8 cellular contexts compared by ENCODE assay signal in the genomic region with DNA sequence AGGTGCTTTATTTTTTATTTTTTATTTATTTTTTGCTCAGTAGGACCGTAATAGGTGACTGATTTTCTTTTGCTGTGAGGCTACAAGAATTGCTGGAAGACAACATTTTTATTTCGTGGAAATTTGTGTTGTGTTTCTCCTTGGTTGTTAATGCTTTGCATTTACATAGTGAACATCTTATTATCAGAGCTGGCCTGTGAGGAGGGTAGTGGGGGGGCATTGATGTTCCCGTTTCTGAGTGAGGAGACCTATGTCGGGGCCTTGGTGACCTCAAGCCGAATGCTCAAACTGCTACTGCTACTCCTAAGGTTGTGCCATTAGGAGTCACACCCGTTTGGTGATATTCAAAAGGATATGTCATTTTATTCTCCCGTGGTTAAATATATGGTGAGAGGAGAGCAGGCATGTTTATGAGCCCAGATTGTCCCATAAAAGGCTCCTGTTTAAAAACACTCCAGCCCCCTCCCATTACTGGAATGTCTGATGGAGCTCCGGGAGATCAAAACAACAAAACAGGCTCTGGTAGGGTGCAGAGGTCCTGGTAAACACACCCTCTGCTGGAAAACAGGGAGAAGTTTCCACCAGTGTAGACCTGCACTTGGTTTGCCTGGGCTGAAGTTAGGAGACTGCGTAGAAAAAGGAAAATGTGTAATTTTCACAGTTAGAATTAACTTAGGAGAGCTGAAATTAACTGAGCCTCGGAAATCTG. TPM values are rescaled to one million over a fixed set of nuclear protein-coding genes. Genes with fewer than 3 reads are reported as not detected.
DNase-seq lines count a peak whose midpoint lies in the region; ATAC-seq and TF ChIP-seq lines count a peak whose summit lies in the region.

No MANE protein-coding gene starts in this region.

- DNase-seq in choroid plexus epithelial cell (ENCODE audit: low read depth) = peak; percentile 30
- no peak for DNase-seq in activated CD8-positive, alpha-beta T cell treated with anti-CD3 and anti-CD28 coated beads for 36 hours
- DNase-seq in GM13977 (ENCODE audit: low spot score) = no peak
- DNase-seq in NCI-H1105 treated with DMSO at 0.1 percent for 48 hours (lab: John Stamatoyannopoulos, UW) = no peak

- H3K4me3 ChIP-seq in choroid plexus epithelial cell (ENCODE audit: low read depth, low read length) = peak overlapping the region; percentile 87

- peaks cover 15% of the 10 kb centered on the region for H3K9me3 Mint-ChIP-seq in nephron
- no peaks in the 10 kb centered on the region for H3K9me3 Mint-ChIP-seq in activated CD8-positive, alpha-beta T cell treated with anti-CD3 and anti-CD28 coated beads for 36 hours

- H3K27ac Mint-ChIP-seq in nephron = peak overlapping the region; percentile 81 to 99 (median 91)
- no peak overlapping the region for H3K27ac Mint-ChIP-seq in activated CD8-positive, alpha-beta T cell treated with anti-CD3 and anti-CD28 coated beads for 36 hours

- CTCF ChIA-PET in activated CD8-positive, alpha-beta T cell treated with anti-CD3 and anti-CD28 coated beads for 36 hours (lab: Charles Lee) = interaction anchor here (0.5 to 4.4 kb wide), 48 partner anchors 10 to 1859 kb away, joined by 3 to 114 read pairs (median 5); a partner anchor contains a TSS

- H3K27me3 Mint-ChIP-seq in nephron (ENCODE audit: low read depth) = peaks cover 44% of the 10 kb centered on the region
- H3K27me3 Mint-ChIP-seq in activated CD8-positive, alpha-beta T cell treated with anti-CD3 and anti-CD28 coated beads for 36 hours = peaks cover 37% of the 10 kb centered on the region

- POLR2A ChIA-PET in activated CD8-positive, alpha-beta T cell treated with anti-CD3 and anti-CD28 coated beads for 36 hours (lab: Charles Lee) = interaction anchor here (1.1 kb wide), 1 partner anchor 318 kb away, joined by 3 read pairs; no protein-coding TSS in a partner anchor

- TF ChIP-seq CTCF in C4-2B (conservative IDR thresholded peaks at IDR 0.05) (peak; percentile 46), LNCAP (IDR thresholded peaks at IDR 0.05) (peak; percentile 17), choroid plexus epithelial cell (conservative IDR thresholded peaks at IDR 0.05; ENCODE audit: low read depth, low read length) (peak; percentile 24), nephron (IDR thresholded peaks at IDR 0.05; ENCODE audit: unreplicated experiment in 3 of 3) (peak in 1 of 3 experiments; percentile 40), GM13977 (IDR thresholded peaks at IDR 0.05; ENCODE audit: extremely low read depth, insufficient read depth, missing control alignments) (no peak)
- TF ChIP-seq CTCF in activated CD8-positive, alpha-beta T cell treated with anti-CD3 and anti-CD28 coated beads for 36 hours (IDR thresholded peaks at IDR 0.05) = no peak

- in situ Hi-C loops in GM13977 (cut with MboI; ENCODE audit: low pct_unique_long_range_greater_than_20kb, low sequenced_read_pairs, unreplicated experiment) = loop anchor here (25.0 kb wide), 1 partner anchor 522 kb away; no protein-coding TSS in a partner anchor

- no peak overlapping the region for H3K27ac ChIP-seq in C4-2B

- ATAC-seq in activated CD8-positive, alpha-beta T cell treated with anti-CD3 and anti-CD28 coated beads for 36 hours = no peak
- ATAC-seq in HG03159 (IDR thresholded peaks at IDR 0.05; ENCODE audit: unreplicated experiment) = no peak

- peaks cover 21% of the 10 kb centered on the region for H3K4me1 Mint-ChIP-seq in nephron
- H3K4me1 Mint-ChIP-seq in activated CD8-positive, alpha-beta T cell treated with anti-CD3 and anti-CD28 coated beads for 36 hours (ENCODE audit: low read depth) = peaks cover 17% of the 10 kb centered on the region

- peak overlapping the region; percentile 92 to 95 (median 95) for H3K4me3 Mint-ChIP-seq in nephron
- H3K4me3 Mint-ChIP-seq in activated CD8-positive, alpha-beta T cell treated with anti-CD3 and anti-CD28 coated beads for 36 hours = no peak overlapping the region

- intact Hi-C loops in activated CD8-positive, alpha-beta T cell treated with anti-CD3 and anti-CD28 coated beads for 36 hours (cut with micrococcal nuclease) = loop anchor here (10.0 kb wide), 3 partner anchors 530 to 1860 kb away; no protein-coding TSS in a partner anchor

- peaks cover 74% of the 10 kb centered on the region for H3K36me3 Mint-ChIP-seq in nephron (ENCODE audit: low read depth)
- H3K36me3 Mint-ChIP-seq in activated CD8-positive, alpha-beta T cell treated with anti-CD3 and anti-CD28 coated beads for 36 hours (ENCODE audit: low read depth) = no peaks in the 10 kb centered on the region

RNA-seq across cellular contexts. Expression of a gene that starts 5.6 kb away (rescaled TPM):
- not detected for total RNA-seq in activated CD8-positive, alpha-beta T cell treated with anti-CD3 and anti-CD28 coated beads for 36 hours

Comparison
In these comparisons a context has a peak if more than half of its experiments do, and no peak if none do; other contexts are left out.
1. CTCF ChIP-seq: peak in C4-2B (single experiment), LNCAP (single experiment) and choroid plexus epithelial cell (single experiment); none in activated CD8-positive, alpha-beta T cell treated with anti-CD3 and anti-CD28 coated beads for 36 hours (single experiment) and GM13977 (single experiment).